ENCODE assay signal across 10 cellular contexts in the genomic region with DNA sequence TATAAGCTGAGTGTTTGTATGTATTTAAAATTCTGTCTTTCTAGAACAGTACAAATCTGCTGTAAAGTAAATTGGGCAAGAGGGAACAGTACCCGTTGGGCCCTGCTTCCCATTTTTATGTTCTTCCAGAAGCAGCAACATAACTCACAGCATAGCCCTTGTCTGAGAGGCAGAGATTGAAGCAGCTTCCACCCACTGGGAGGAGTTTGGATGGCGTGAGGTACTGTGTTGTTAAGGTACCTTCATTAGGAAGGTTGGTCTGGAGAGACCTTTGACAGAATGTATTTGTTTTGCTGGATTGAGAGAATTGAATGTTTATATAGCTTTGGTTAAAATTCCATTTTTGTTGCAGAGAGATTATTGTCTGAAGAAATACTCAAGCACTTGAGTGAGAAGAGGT. TPM values are rescaled to one million over a fixed set of nuclear protein-coding genes. Genes with fewer than 3 reads are reported as not detected.
"Had no signal": no experiment of that assay in that cellular context is flagged by ENCODE, and none has a peak within 500 bp of the region (broad histone marks: within the 10 kb centered on the region; RNA-seq: fewer than 3 reads in every experiment).

No MANE protein-coding gene starts in this region.

- H3K27ac Mint-ChIP-seq: activated naive CD4-positive, alpha-beta T cell treated with anti-CD3 and anti-CD28 coated beads, Interleukin-2, amount 10 ng/mL, durations not matched to agents 7 days and 5 days; activated T-helper 2 cell treated with anti-CD3 and anti-CD28 coated beads, Interferon-gamma antibody, Interleukin-2, Interleukin-4, amounts not matched to agents 10 μg/mL and 5 μg/mL and 100 μg/mL, durations not matched to agents 14 hours and 24 hours and 36 hours; naive thymus-derived CD8-positive, alpha-beta T cell; stimulated activated naive CD8-positive, alpha-beta T cell treated with anti-CD3 and anti-CD28 coated beads, Interleukin-15, Interleukin-2, amounts not matched to agents 100 ng/mL and 50 ng/mL, for 24 hours had no signal

- H3K4me3 Mint-ChIP-seq: activated naive CD4-positive, alpha-beta T cell treated with anti-CD3 and anti-CD28 coated beads, Interleukin-2, amount 10 ng/mL, durations not matched to agents 7 days and 5 days; naive thymus-derived CD8-positive, alpha-beta T cell; stimulated activated naive CD8-positive, alpha-beta T cell treated with anti-CD3 and anti-CD28 coated beads, Interleukin-15, Interleukin-2, amounts not matched to agents 100 ng/mL and 50 ng/mL, for 24 hours had no signal

- DNase-seq: activated CD4-positive, alpha-beta T cell treated with anti-CD3 and anti-CD28 coated beads, Interleukin-2, amount 50 U/mL, for 1 hour; activated naive CD4-positive, alpha-beta T cell treated with anti-CD3 and anti-CD28 coated beads, Interleukin-2, amount 10 ng/mL, durations not matched to agents 7 days and 5 days; dermis blood vessel endothelial cell; mucosa of descending colon; naive thymus-derived CD8-positive, alpha-beta T cell; occipital lobe; stimulated activated CD4-positive, alpha-beta T cell treated with anti-CD3 and anti-CD28 coated beads, Interleukin-2, amount 100 ng/mL, for 48 hours; T-helper 2 cell had no signal

- H3K4me3 ChIP-seq: mucosa of descending colon had no signal

- H3K4me1 Mint-ChIP-seq: activated naive CD4-positive, alpha-beta T cell treated with anti-CD3 and anti-CD28 coated beads, Interleukin-2, amount 10 ng/mL, durations not matched to agents 7 days and 5 days; naive thymus-derived CD8-positive, alpha-beta T cell had no signal

- H3K9me3 ChIP-seq: mucosa of descending colon had no signal

- ATAC-seq: mucosa of descending colon; naive thymus-derived CD8-positive, alpha-beta T cell had no signal

- H3K9me3 Mint-ChIP-seq: activated naive CD4-positive, alpha-beta T cell treated with anti-CD3 and anti-CD28 coated beads, Interleukin-2, amount 10 ng/mL, durations not matched to agents 7 days and 5 days; activated T-helper 2 cell treated with anti-CD3 and anti-CD28 coated beads, Interferon-gamma antibody, Interleukin-2, Interleukin-4, amounts not matched to agents 10 μg/mL and 5 μg/mL and 100 μg/mL, durations not matched to agents 14 hours and 24 hours and 36 hours; naive thymus-derived CD8-positive, alpha-beta T cell; stimulated activated naive CD8-positive, alpha-beta T cell treated with anti-CD3 and anti-CD28 coated beads, Interleukin-15, Interleukin-2, amounts not matched to agents 100 ng/mL and 50 ng/mL, for 24 hours had no signal

- H3K36me3 Mint-ChIP-seq: activated naive CD4-positive, alpha-beta T cell treated with anti-CD3 and anti-CD28 coated beads, Interleukin-2, amount 10 ng/mL, durations not matched to agents 7 days and 5 days; naive thymus-derived CD8-positive, alpha-beta T cell had no signal

RNA-seq across cellular contexts. Expression of gene RAI14, which starts 24.8 kb away (rescaled TPM):
- total RNA-seq: naive thymus-derived CD8-positive, alpha-beta T cell had no signal
- polyA plus RNA-seq: naive thymus-derived CD8-positive, alpha-beta T cell had no signal
